Comparison of ENCODE assay signal across 17 cellular contexts in genomic region chr1:24921938-24922662, GRCh38. TPM values are rescaled to one million over a fixed set of nuclear protein-coding genes. Genes with fewer than 3 reads are reported as not detected.
DNase-seq lines count a peak whose midpoint lies in the region; ATAC-seq and TF ChIP-seq lines count a peak whose summit lies in the region.
"Had no signal": no experiment of that assay in that cellular context is flagged by ENCODE, and none has a peak within 500 bp of the region (broad histone marks: within the 10 kb centered on the region; RNA-seq: fewer than 3 reads in every experiment).

No MANE protein-coding gene starts in this region.

- peaks cover 44% of the 10 kb centered on the region for H3K36me3 ChIP-seq in effector memory CD4-positive, alpha-beta T cell (ENCODE audit: control insufficient read depth, insufficient read depth, low read length)
- H3K36me3 ChIP-seq in lower lobe of right lung, result peaks cover 4% of the 10 kb centered on the region
- H3K36me3 ChIP-seq: breast epithelium, tibial nerve had no signal

- TF ChIP-seq CTCF in foreskin fibroblast (IDR thresholded peaks at IDR 0.05; ENCODE audit: low read depth, low read length) (no peak), lower lobe of right lung (IDR thresholded peaks at IDR 0.05) (no peak)

- H3K27me3 ChIP-seq in effector memory CD4-positive, alpha-beta T cell (replicated peaks; ENCODE audit: control insufficient read depth, insufficient read depth, low read length, poor library complexity, severe bottlenecking), result no peaks in the 10 kb centered on the region
- peaks cover 40% of the 10 kb centered on the region for H3K27me3 ChIP-seq in lower lobe of right lung (ENCODE audit: low read depth)

- H3K27ac ChIP-seq in effector memory CD4-positive, alpha-beta T cell (ENCODE audit: insufficient read depth, low read length, poor library complexity, severe bottlenecking), result peak overlapping the region; percentile 96
- no peak overlapping the region for H3K27ac ChIP-seq in lower lobe of right lung
- H3K27ac ChIP-seq: breast epithelium, tibial nerve had no signal

- no peak overlapping the region for H3K4me3 ChIP-seq in effector memory CD4-positive, alpha-beta T cell (ENCODE audit: insufficient read depth, low read depth, low read length, poor library complexity, severe bottlenecking)
- no peak overlapping the region for H3K4me3 ChIP-seq in foreskin fibroblast (ENCODE audit: low read depth in 1 of 2, low read length in 2 of 2)
- H3K4me3 ChIP-seq in lower lobe of right lung, result no peak overlapping the region
- H3K4me3 ChIP-seq: breast epithelium, tibial nerve had no signal

- intact Hi-C loops in lower lobe of right lung (cut with DNase I), result no loop called here

- H3K4me1 ChIP-seq in effector memory CD4-positive, alpha-beta T cell (ENCODE audit: control insufficient read depth, insufficient read depth, low read length, poor library complexity, severe bottlenecking), result peaks cover 77% of the 10 kb centered on the region
- peaks cover 15% of the 10 kb centered on the region for H3K4me1 ChIP-seq in lower lobe of right lung
- H3K4me1 ChIP-seq: breast epithelium had no signal

- peak; percentile 37 for DNase-seq in stimulated activated naive CD4-positive, alpha-beta T cell treated with Interleukin-2 at 50 U/mL for 16 hours (lab: John Stamatoyannopoulos, UW)
- DNase-seq in stimulated activated naive CD4-positive, alpha-beta T cell (lab: John Stamatoyannopoulos, UW), result no peak
- DNase-seq in T-helper 22 cell (ENCODE audit: low read depth) (peak; percentile 50), RPMI8226 (no peak), foreskin fibroblast (no peak), lower lobe of right lung (no peak)
- peak in 2 of 3 donors; percentile 45 to 46 for DNase-seq in effector memory CD4-positive, alpha-beta T cell
- no peak for DNase-seq in stimulated activated CD4-positive, alpha-beta T cell treated with anti-CD3 and anti-CD28 coated beads, Interleukin-15, amount 100 ng/mL, for 24 hours
- DNase-seq: DMS 273 treated with DMSO at 0.1 percent for 48 hours, MM.1S, NCI-H187, NCI-H526, posterior cingulate gyrus had no signal

- no peak for ATAC-seq in lower lobe of right lung
- ATAC-seq: esophagus mucosa had no signal

- no peaks in the 10 kb centered on the region for H3K9me3 ChIP-seq in effector memory CD4-positive, alpha-beta T cell (ENCODE audit: control insufficient read depth, low read length)
- no peaks in the 10 kb centered on the region for H3K9me3 ChIP-seq in lower lobe of right lung
- H3K9me3 ChIP-seq: breast epithelium, tibial nerve had no signal

RNA-seq across cellular contexts. Expression of gene RUNX3, which starts 8.0 kb away (rescaled TPM):
- total RNA-seq in lower lobe of right lung, result 13.1 TPM
- total RNA-seq: dermis microvascular lymphatic vessel endothelial cell had no signal

Comparison
In these comparisons a context has a peak if more than half of its experiments do, and no peak if none do; other contexts are left out.
1. DNase-seq: peak in stimulated activated naive CD4-positive, alpha-beta T cell treated with Interleukin-2 at 50 U/mL for 16 hours (single experiment), T-helper 22 cell (single experiment) and effector memory CD4-positive, alpha-beta T cell (2 of 3); none in stimulated activated naive CD4-positive, alpha-beta T cell (0 of 6), stimulated activated CD4-positive, alpha-beta T cell treated with anti-CD3 and anti-CD28 coated beads, Interleukin-15, amount 100 ng/mL, for 24 hours (single experiment), RPMI8226 (single experiment), foreskin fibroblast (0 of 2) and lower lobe of right lung (single experiment).